Comparison of ENCODE assay signal across 18 cellular contexts in the genomic region with DNA sequence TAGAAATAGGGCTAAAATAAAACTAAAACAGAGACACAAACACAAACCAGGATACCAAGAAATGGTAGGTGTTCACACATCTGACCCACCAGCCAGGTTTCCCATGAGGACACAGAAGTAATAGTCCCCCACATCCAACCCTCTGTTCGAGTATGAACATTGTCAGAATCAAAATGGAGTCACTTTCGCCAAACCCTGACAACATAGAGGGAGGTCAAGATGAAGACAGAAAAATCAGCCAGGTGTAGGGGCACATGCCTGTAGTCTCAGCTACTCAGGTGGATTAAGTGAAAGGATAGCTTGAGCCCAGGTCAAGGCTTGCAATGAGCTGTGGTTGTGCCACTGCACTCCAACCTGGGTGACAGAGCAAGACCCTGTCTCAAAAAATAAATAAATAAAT. TPM values are rescaled to one million over a fixed set of nuclear protein-coding genes. Genes with fewer than 3 reads are reported as not detected.
DNase-seq lines count a peak whose midpoint lies in the region; ATAC-seq and TF ChIP-seq lines count a peak whose summit lies in the region.
"Had no signal": no experiment of that assay in that cellular context is flagged by ENCODE, and none has a peak within 500 bp of the region (broad histone marks: within the 10 kb centered on the region; RNA-seq: fewer than 3 reads in every experiment).

No MANE protein-coding gene starts in this region.

- no peak for DNase-seq in activated T-cell treated with anti-CD3 and anti-CD28 coated beads, Interleukin-2, amount 50 U/mL, for 24 hours
- DNase-seq in activated T-cell treated with anti-CD3 and anti-CD28 coated beads, Interleukin-2, amount 50 U/mL, for 48 hours, result no peak
- DNase-seq in activated naive CD8-positive, alpha-beta T cell treated with anti-CD3 and anti-CD28 coated beads for 36 hours, result no peak
- no peak for DNase-seq in activated naive CD8-positive, alpha-beta T cell treated with anti-CD3 and anti-CD28 coated beads, Interleukin-2, amount 50 U/mL, for 24 hours
- DNase-seq in coronary artery (ENCODE audit: low spot score) (peak; percentile 43), occipital lobe (lab: John Stamatoyannopoulos, UW) (no peak)
- DNase-seq: AML-193; Caco-2; Calu3; CD4-positive, alpha-beta T cell; CD8-positive, alpha-beta T cell; DMS79 treated with DMSO at 0.1 percent for 48 hours; GF-D8 had no signal

- H3K27me3 Mint-ChIP-seq in activated T-cell treated with anti-CD3 and anti-CD28 coated beads, Interleukin-2, amount 50 U/mL, for 24 hours, result no peaks in the 10 kb centered on the region
- H3K27me3 Mint-ChIP-seq in activated naive CD8-positive, alpha-beta T cell treated with anti-CD3 and anti-CD28 coated beads for 36 hours, result no peaks in the 10 kb centered on the region
- no peaks in the 10 kb centered on the region for H3K27me3 Mint-ChIP-seq in activated naive CD8-positive, alpha-beta T cell treated with anti-CD3 and anti-CD28 coated beads, Interleukin-2, amount 50 U/mL, for 24 hours
- H3K27me3 Mint-ChIP-seq: B cell; CD4-positive, alpha-beta T cell had no signal

- H3K27ac ChIP-seq in coronary artery, result no peak overlapping the region
- H3K27ac ChIP-seq: 22Rv1; A549; BLaER1 treated with 17β-estradiol and CSF1 and Interleukin-3, amounts not matched to agents 10 nM and 100 nM; C4-2B had no signal

- no peak overlapping the region for H3K4me3 Mint-ChIP-seq in activated T-cell treated with anti-CD3 and anti-CD28 coated beads, Interleukin-2, amount 50 U/mL, for 24 hours
- no peak overlapping the region for H3K4me3 Mint-ChIP-seq in activated naive CD8-positive, alpha-beta T cell treated with anti-CD3 and anti-CD28 coated beads for 36 hours
- H3K4me3 Mint-ChIP-seq in activated naive CD8-positive, alpha-beta T cell treated with anti-CD3 and anti-CD28 coated beads, Interleukin-2, amount 50 U/mL, for 24 hours, result no peak overlapping the region
- H3K4me3 Mint-ChIP-seq: B cell; CD4-positive, alpha-beta T cell; CD8-positive, alpha-beta T cell had no signal

- no peak for TF ChIP-seq CTCF in coronary artery (IDR thresholded peaks at IDR 0.05)

- H3K36me3 Mint-ChIP-seq in activated T-cell treated with anti-CD3 and anti-CD28 coated beads, Interleukin-2, amount 50 U/mL, for 24 hours (ENCODE audit: low read depth), result peaks cover 86% of the 10 kb centered on the region
- H3K36me3 Mint-ChIP-seq in activated naive CD8-positive, alpha-beta T cell treated with anti-CD3 and anti-CD28 coated beads for 36 hours, result peaks cover 50% of the 10 kb centered on the region
- H3K36me3 Mint-ChIP-seq in activated naive CD8-positive, alpha-beta T cell treated with anti-CD3 and anti-CD28 coated beads, Interleukin-2, amount 50 U/mL, for 24 hours (ENCODE audit: low read depth), result peaks cover 59% of the 10 kb centered on the region

- H3K27ac Mint-ChIP-seq in activated T-cell treated with anti-CD3 and anti-CD28 coated beads, Interleukin-2, amount 50 U/mL, for 24 hours, result peak overlapping the region; percentile 52
- H3K27ac Mint-ChIP-seq in activated naive CD8-positive, alpha-beta T cell treated with anti-CD3 and anti-CD28 coated beads for 36 hours, result peak overlapping the region; percentile 34
- H3K27ac Mint-ChIP-seq in activated naive CD8-positive, alpha-beta T cell treated with anti-CD3 and anti-CD28 coated beads, Interleukin-2, amount 50 U/mL, for 24 hours, result no peak overlapping the region
- H3K27ac Mint-ChIP-seq: B cell; CD4-positive, alpha-beta T cell; CD8-positive, alpha-beta T cell had no signal

- no peaks in the 10 kb centered on the region for H3K9me3 Mint-ChIP-seq in activated T-cell treated with anti-CD3 and anti-CD28 coated beads, Interleukin-2, amount 50 U/mL, for 24 hours
- no peaks in the 10 kb centered on the region for H3K9me3 Mint-ChIP-seq in activated naive CD8-positive, alpha-beta T cell treated with anti-CD3 and anti-CD28 coated beads for 36 hours
- H3K9me3 Mint-ChIP-seq in activated naive CD8-positive, alpha-beta T cell treated with anti-CD3 and anti-CD28 coated beads, Interleukin-2, amount 50 U/mL, for 24 hours, result no peaks in the 10 kb centered on the region
- H3K9me3 Mint-ChIP-seq: CD4-positive, alpha-beta T cell; CD8-positive, alpha-beta T cell had no signal

- ATAC-seq in activated naive CD8-positive, alpha-beta T cell treated with anti-CD3 and anti-CD28 coated beads, Interleukin-2, amount 50 U/mL, for 24 hours, result no peak
- ATAC-seq: A549; CD8-positive, alpha-beta T cell had no signal

- no peak overlapping the region for H3K4me3 ChIP-seq in coronary artery
- H3K4me3 ChIP-seq: A549; BLaER1 treated with 17β-estradiol and CSF1 and Interleukin-3, amounts not matched to agents 10 nM and 100 nM had no signal

- H3K4me1 Mint-ChIP-seq in activated T-cell treated with anti-CD3 and anti-CD28 coated beads, Interleukin-2, amount 50 U/mL, for 24 hours (ENCODE audit: low read depth), result peaks cover 69% of the 10 kb centered on the region
- H3K4me1 Mint-ChIP-seq in activated naive CD8-positive, alpha-beta T cell treated with anti-CD3 and anti-CD28 coated beads for 36 hours, result peaks cover 67% of the 10 kb centered on the region
- H3K4me1 Mint-ChIP-seq in activated naive CD8-positive, alpha-beta T cell treated with anti-CD3 and anti-CD28 coated beads, Interleukin-2, amount 50 U/mL, for 24 hours, result peaks cover 71% of the 10 kb centered on the region

RNA-seq across cellular contexts. Expression of gene UBE2G2, which starts 3.8 kb away (rescaled TPM):
- 100 to 1,000 TPM; 115 to 124 TPM for total RNA-seq in activated naive CD8-positive, alpha-beta T cell treated with anti-CD3 and anti-CD28 coated beads for 36 hours
- 61.8 TPM for total RNA-seq in occipital lobe

RNA-seq across cellular contexts. Expression of gene SUMO3, which starts 20.1 kb away (rescaled TPM):
- total RNA-seq in activated naive CD8-positive, alpha-beta T cell treated with anti-CD3 and anti-CD28 coated beads for 36 hours, result 10 to 100 TPM; 90.5 to 92.5 TPM
- 46.3 TPM for total RNA-seq in occipital lobe
